Comparison of ENCODE assay signal across 23 cellular contexts in the genomic region with DNA sequence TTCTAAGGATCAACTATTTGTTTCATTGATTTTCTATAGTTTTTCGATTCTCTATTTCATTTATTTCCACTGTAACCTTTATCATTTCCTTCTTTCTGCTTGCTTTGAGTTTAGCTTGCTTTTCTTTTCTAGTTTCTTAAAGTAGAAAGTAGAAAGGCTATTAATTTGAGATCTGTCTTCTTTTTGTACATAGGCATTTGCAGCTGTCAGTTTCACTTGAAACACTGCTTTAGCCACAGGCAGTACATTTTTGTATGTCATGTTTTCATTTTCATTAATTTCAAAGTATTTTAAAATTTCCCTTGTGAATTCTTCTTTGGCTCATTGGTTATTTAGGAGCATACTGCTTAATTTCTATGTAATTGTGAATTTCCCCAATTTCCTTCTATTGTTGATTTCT.
DNase-seq lines count a peak whose midpoint lies in the region; ATAC-seq and TF ChIP-seq lines count a peak whose summit lies in the region.
"Had no signal": no experiment of that assay in that cellular context is flagged by ENCODE, and none has a peak within 500 bp of the region (broad histone marks: within the 10 kb centered on the region; RNA-seq: fewer than 3 reads in every experiment).

No MANE protein-coding gene starts in this region.

- no peaks in the 10 kb centered on the region for H3K27me3 ChIP-seq in CD8-positive, alpha-beta T cell (ENCODE audit: insufficient read depth, low read length)
- no peaks in the 10 kb centered on the region for H3K27me3 ChIP-seq in naive thymus-derived CD4-positive, alpha-beta T cell (ENCODE audit: control insufficient read depth in 2 of 2, insufficient read depth in 2 of 2, low read length in 2 of 2)
- no peaks in the 10 kb centered on the region for H3K27me3 ChIP-seq in gastrocnemius medialis

- H3K27ac Mint-ChIP-seq in activated CD4-positive, alpha-beta T cell treated with anti-CD3 and anti-CD28 coated beads, Interleukin-2, amount 10 ng/mL, durations not matched to agents 7 days and 5 days = peak overlapping the region; percentile 13
- peak overlapping the region; percentile 33 for H3K27ac Mint-ChIP-seq in CD8-positive, alpha-beta T cell
- peak overlapping the region in 5 of 9 donors; percentile 23 to 65 (median 38) for H3K27ac Mint-ChIP-seq in naive thymus-derived CD4-positive, alpha-beta T cell

- H3K9me3 ChIP-seq in CD8-positive, alpha-beta T cell (ENCODE audit: low read length) = no peaks in the 10 kb centered on the region
- no peaks in the 10 kb centered on the region for H3K9me3 ChIP-seq in naive thymus-derived CD4-positive, alpha-beta T cell (ENCODE audit: control insufficient read depth in 2 of 3, low read length in 3 of 3)
- no peaks in the 10 kb centered on the region for H3K9me3 ChIP-seq in gastrocnemius medialis
- H3K9me3 ChIP-seq: psoas muscle, SK-N-SH had no signal

- peaks cover 9% of the 10 kb centered on the region for H3K36me3 Mint-ChIP-seq in activated CD4-positive, alpha-beta T cell treated with anti-CD3 and anti-CD28 coated beads, Interleukin-2, amount 10 ng/mL, durations not matched to agents 7 days and 5 days (ENCODE audit: low read depth)
- peaks cover 3% of the 10 kb centered on the region for H3K36me3 Mint-ChIP-seq in CD8-positive, alpha-beta T cell
- H3K36me3 Mint-ChIP-seq in naive thymus-derived CD4-positive, alpha-beta T cell = peaks cover 0 to 8% (median 4%) of the 10 kb centered on the region in 5 donors

- ATAC-seq in CD8-positive, alpha-beta T cell = no peak
- ATAC-seq in HG03159 (IDR thresholded peaks at IDR 0.05; ENCODE audit: unreplicated experiment) (peak; percentile 48), gastrocnemius medialis (no peak)
- no peak for ATAC-seq in naive thymus-derived CD4-positive, alpha-beta T cell
- ATAC-seq: left cardiac atrium, psoas muscle had no signal

- CTCF ChIA-PET in activated CD4-positive, alpha-beta T cell treated with anti-CD3 and anti-CD28 coated beads, Interleukin-2, amount 10 ng/mL, durations not matched to agents 7 days and 5 days (lab: Charles Lee) = interaction anchor here (2.0 kb wide), 1 partner anchor 10 kb away, joined by 4 read pairs; no protein-coding TSS in a partner anchor
- CTCF ChIA-PET in CD8-positive, alpha-beta T cell (lab: Charles Lee) = interaction anchor here (0.7 kb wide), 1 partner anchor 58 kb away, joined by 3 read pairs; no protein-coding TSS in a partner anchor
- CTCF ChIA-PET in naive thymus-derived CD4-positive, alpha-beta T cell (lab: Charles Lee) = interaction anchor here (1.0 kb wide), 1 partner anchor 38 kb away, joined by 3 read pairs; no protein-coding TSS in a partner anchor

- H3K4me3 Mint-ChIP-seq in activated CD4-positive, alpha-beta T cell treated with anti-CD3 and anti-CD28 coated beads, Interleukin-2, amount 10 ng/mL, durations not matched to agents 7 days and 5 days = no peak overlapping the region
- H3K4me3 Mint-ChIP-seq in CD8-positive, alpha-beta T cell = peak overlapping the region; percentile 1
- no peak overlapping the region for H3K4me3 Mint-ChIP-seq in naive thymus-derived CD4-positive, alpha-beta T cell
- H3K4me3 Mint-ChIP-seq: central memory CD8-positive, alpha-beta T cell had no signal

- H3K4me1 Mint-ChIP-seq in activated CD4-positive, alpha-beta T cell treated with anti-CD3 and anti-CD28 coated beads, Interleukin-2, amount 10 ng/mL, durations not matched to agents 7 days and 5 days = peaks cover 38% of the 10 kb centered on the region
- H3K4me1 Mint-ChIP-seq in CD8-positive, alpha-beta T cell (ENCODE audit: low read depth) = peaks cover 68% of the 10 kb centered on the region
- H3K4me1 Mint-ChIP-seq in naive thymus-derived CD4-positive, alpha-beta T cell = peaks cover 17 to 83% (median 72%) of the 10 kb centered on the region in 7 donors

- no peaks in the 10 kb centered on the region for H3K27me3 Mint-ChIP-seq in activated CD4-positive, alpha-beta T cell treated with anti-CD3 and anti-CD28 coated beads, Interleukin-2, amount 10 ng/mL, durations not matched to agents 7 days and 5 days
- no peaks in the 10 kb centered on the region for H3K27me3 Mint-ChIP-seq in CD8-positive, alpha-beta T cell (ENCODE audit: low read depth)
- H3K27me3 Mint-ChIP-seq in naive thymus-derived CD4-positive, alpha-beta T cell = no peaks in the 10 kb centered on the region
- H3K27me3 Mint-ChIP-seq: central memory CD8-positive, alpha-beta T cell had no signal

- in situ Hi-C loops in gastrocnemius medialis (cut with MboI; ENCODE audit: low sequenced_read_pairs in 4 of 4) = loop anchor here in 3 of 4 donors (10.0 to 25.0 kb wide), 3 partner anchors 140 to 152 kb away; partner anchors contain the start of gene SH3KBP1 (in 2 of the 3)

- H3K36me3 ChIP-seq in CD8-positive, alpha-beta T cell (ENCODE audit: insufficient read depth, low read length) = no peaks in the 10 kb centered on the region
- no peaks in the 10 kb centered on the region for H3K36me3 ChIP-seq in naive thymus-derived CD4-positive, alpha-beta T cell (ENCODE audit: control insufficient read depth in 2 of 3, insufficient read depth in 3 of 3, low read length in 3 of 3)
- H3K36me3 ChIP-seq in gastrocnemius medialis = no peaks in the 10 kb centered on the region

- no peak for DNase-seq in activated CD4-positive, alpha-beta T cell treated with anti-CD3 and anti-CD28 coated beads, Interleukin-2, amount 10 ng/mL, durations not matched to agents 7 days and 5 days
- no peak for DNase-seq in activated CD4-positive, alpha-beta T cell treated with anti-CD3 and anti-CD28 coated beads for 4 hours
- DNase-seq in CD8-positive, alpha-beta T cell = no peak
- no peak for DNase-seq in naive thymus-derived CD4-positive, alpha-beta T cell
- DNase-seq in amniotic stem cell (lab: John Stamatoyannopoulos, UW) = no peak
- DNase-seq in gastrocnemius medialis = no peak
- no peak for DNase-seq in NK-92 treated with Interleukin-12 subunit alpha and Interleukin-12 subunit beta, amount 100 ng/mL, for 24 hours (lab: John Stamatoyannopoulos, UW)
- DNase-seq: activated naive CD4-positive, alpha-beta T cell treated with Interleukin-2 at 50 U/mL for 16 hours; COR-L47; DND-41; dorsolateral prefrontal cortex; glutamatergic neuron; left cardiac atrium; mammary epithelial cell; NCI-H1105 treated with DMSO at 0.1 percent for 48 hours; NCI-H2029; NCI-H69; psoas muscle; SK-N-SH; T-helper 2 cell; trophoblast cell had no signal

- H3K4me3 ChIP-seq in CD8-positive, alpha-beta T cell (ENCODE audit: low read depth, low read length) = no peak overlapping the region
- no peak overlapping the region for H3K4me3 ChIP-seq in naive thymus-derived CD4-positive, alpha-beta T cell (ENCODE audit: low read length)
- no peak overlapping the region for H3K4me3 ChIP-seq in gastrocnemius medialis
- H3K4me3 ChIP-seq: dorsolateral prefrontal cortex, psoas muscle had no signal

- intact Hi-C loops in CD8-positive, alpha-beta T cell (cut with DNase I, micrococcal nuclease) = loop anchor here in 1 of 2 experiments (10.0 kb wide), 1 partner anchor 140 kb away; no protein-coding TSS in a partner anchor
- intact Hi-C loops in naive thymus-derived CD4-positive, alpha-beta T cell (cut with micrococcal nuclease) = no loop called here
- intact Hi-C loops in gastrocnemius medialis (cut with DNase I; ENCODE audit: low total_unique reads) = loop anchor here (10.0 kb wide), 1 partner anchor 140 kb away; no protein-coding TSS in a partner anchor

- TF ChIP-seq POLR2A in gastrocnemius medialis (IDR thresholded peaks at IDR 0.05) = no peak

- H3K4me1 ChIP-seq in CD8-positive, alpha-beta T cell (ENCODE audit: insufficient read depth, low read length) = peaks cover 35% of the 10 kb centered on the region
- peaks cover 21 to 28% of the 10 kb centered on the region in 2 donors for H3K4me1 ChIP-seq in naive thymus-derived CD4-positive, alpha-beta T cell (ENCODE audit: control insufficient read depth in 2 of 2, insufficient read depth in 2 of 2, low read length in 2 of 2)
- no peaks in the 10 kb centered on the region for H3K4me1 ChIP-seq in gastrocnemius medialis
- H3K4me1 ChIP-seq: psoas muscle had no signal

- POLR2A ChIA-PET in activated CD4-positive, alpha-beta T cell treated with anti-CD3 and anti-CD28 coated beads, Interleukin-2, amount 10 ng/mL, durations not matched to agents 7 days and 5 days (lab: Charles Lee) = no interaction called here
- POLR2A ChIA-PET in CD8-positive, alpha-beta T cell (lab: Charles Lee) = no interaction called here
- POLR2A ChIA-PET in naive thymus-derived CD4-positive, alpha-beta T cell (lab: Charles Lee) = no interaction called here

- H3K27ac ChIP-seq in CD8-positive, alpha-beta T cell (ENCODE audit: low read depth, low read length) = no peak overlapping the region
- no peak overlapping the region for H3K27ac ChIP-seq in naive thymus-derived CD4-positive, alpha-beta T cell (ENCODE audit: low read depth, low read length)
- H3K27ac ChIP-seq in gastrocnemius medialis = no peak overlapping the region
- H3K27ac ChIP-seq: dorsolateral prefrontal cortex, psoas muscle had no signal

- TF ChIP-seq CTCF in CD8-positive, alpha-beta T cell (IDR thresholded peaks at IDR 0.05) = no peak
- TF ChIP-seq CTCF in gastrocnemius medialis (IDR thresholded peaks at IDR 0.05 in 4 of 5, conservative IDR thresholded peaks at IDR 0.05 in 1 of 5) = no peak

- H3K9me3 Mint-ChIP-seq in activated CD4-positive, alpha-beta T cell treated with anti-CD3 and anti-CD28 coated beads, Interleukin-2, amount 10 ng/mL, durations not matched to agents 7 days and 5 days = no peaks in the 10 kb centered on the region
- H3K9me3 Mint-ChIP-seq in CD8-positive, alpha-beta T cell = no peaks in the 10 kb centered on the region
- H3K9me3 Mint-ChIP-seq in naive thymus-derived CD4-positive, alpha-beta T cell = no peaks in the 10 kb centered on the region
- H3K9me3 Mint-ChIP-seq: central memory CD8-positive, alpha-beta T cell had no signal
